Comparison of ENCODE assay signal across 14 cellular contexts in the genomic region with DNA sequence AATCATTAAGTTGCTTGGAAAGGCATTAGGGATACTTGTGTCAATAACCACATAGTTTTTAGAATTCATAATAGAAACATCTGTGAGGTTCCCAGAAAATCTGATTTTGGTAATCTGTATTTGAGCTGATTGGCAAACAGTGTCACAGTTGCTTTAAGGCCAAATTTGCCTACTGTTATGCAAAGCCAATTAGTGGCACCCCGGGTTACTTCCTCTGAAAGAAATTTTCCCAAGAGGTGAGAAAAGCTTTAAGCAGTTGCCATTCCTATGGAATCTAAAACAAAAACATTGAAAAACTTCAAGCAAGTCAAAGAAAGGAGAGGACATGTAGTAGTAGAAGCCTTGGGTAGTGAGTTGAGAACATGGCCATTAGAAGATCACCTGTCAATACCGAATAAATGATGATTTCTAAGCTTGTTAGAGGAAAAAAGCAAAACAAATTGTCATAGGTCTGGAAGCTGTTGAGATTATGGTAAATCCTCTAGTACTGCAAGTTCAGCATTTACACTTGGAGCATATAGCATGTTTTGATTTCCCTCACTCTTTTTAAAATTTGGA.
DNase-seq lines count a peak whose midpoint lies in the region; ATAC-seq and TF ChIP-seq lines count a peak whose summit lies in the region.
"Had no signal": no experiment of that assay in that cellular context is flagged by ENCODE, and none has a peak within 500 bp of the region (broad histone marks: within the 10 kb centered on the region; RNA-seq: fewer than 3 reads in every experiment).

No MANE protein-coding gene starts in this region.

- H2AFZ ChIP-seq in PC-9 (peak overlapping the region; percentile 67), smooth muscle cell (ENCODE audit: low read depth) (peak overlapping the region; percentile 44)

- H4K20me1 ChIP-seq in PC-9 (ENCODE audit: insufficient read depth) (no peaks in the 10 kb centered on the region), smooth muscle cell (ENCODE audit: low read depth) (no peaks in the 10 kb centered on the region)

- POLR2A ChIA-PET in PC-9 (lab: Charles Lee; ENCODE audit: unreplicated experiment), result no interaction called here

- H3K36me3 ChIP-seq in HUES48 (ENCODE audit: control insufficient read depth, insufficient read depth, low read length) (no peaks in the 10 kb centered on the region), PC-9 (ENCODE audit: low read depth) (no peaks in the 10 kb centered on the region), smooth muscle cell (ENCODE audit: low read depth) (no peaks in the 10 kb centered on the region)
- H3K36me3 ChIP-seq: BE2C had no signal

- H3K9ac ChIP-seq in HUES48 (ENCODE audit: low read depth, low read length) (no peak overlapping the region), smooth muscle cell (ENCODE audit: low read depth) (no peak overlapping the region)

- BruUV-seq in PC-9 (replicated peaks; lab: Mats Ljungman, UMichigan), result no TSS peak

- CTCF ChIA-PET in PC-9 (lab: Charles Lee), result no interaction called here

- H3K4me2 ChIP-seq in PC-9 (no peak overlapping the region), smooth muscle cell (no peak overlapping the region)

- intact Hi-C loops in PC-9 (cut with micrococcal nuclease; ENCODE audit: unreplicated experiment), result no loop called here

- no peaks in the 10 kb centered on the region for H3K27me3 ChIP-seq in HUES48 (ENCODE audit: control insufficient read depth, insufficient read depth, low read length)
- no peaks in the 10 kb centered on the region for H3K27me3 ChIP-seq in PC-9 (ENCODE audit: insufficient read depth, low read depth)
- no peaks in the 10 kb centered on the region for H3K27me3 ChIP-seq in smooth muscle cell (ENCODE audit: low read depth)
- H3K27me3 ChIP-seq: BE2C had no signal

- DNase-seq in PC-9 (no peak), iPS DF 4.7 (ENCODE audit: extremely low read depth, low spot score) (peak; percentile 25), smooth muscle cell (lab: John Stamatoyannopoulos, UW; ENCODE audit: unreplicated experiment) (no peak), SKM-1 (lab: John Stamatoyannopoulos, UW; ENCODE audit: unreplicated experiment) (no peak)
- DNase-seq: BE2C; CD4-positive, alpha-beta memory T cell; MV-4-11; NCI-H1436 treated with DMSO at 0.1 percent for 48 hours; NCI-H2081 treated with DMSO at 0.1 percent for 48 hours; NCI-H524; NK-92 treated with Interleukin-12 subunit alpha and Interleukin-12 subunit beta, amount 100 ng/mL, for 24 hours had no signal

- H3F3A ChIP-seq in PC-9 (ENCODE audit: insufficient read depth, low read depth) (no peaks in the 10 kb centered on the region), smooth muscle cell (ENCODE audit: low read depth) (no peaks in the 10 kb centered on the region)

- ATAC-seq in GM18909 (IDR thresholded peaks at IDR 0.05; ENCODE audit: poor library complexity, unreplicated experiment) (no peak), HG03457 (IDR thresholded peaks at IDR 0.05; ENCODE audit: unreplicated experiment) (no peak)

- peaks cover 21% of the 10 kb centered on the region for H3K4me1 ChIP-seq in HUES48 (ENCODE audit: control insufficient read depth, insufficient read depth, low read length)
- no peaks in the 10 kb centered on the region for H3K4me1 ChIP-seq in PC-9 (replicated peaks; ENCODE audit: insufficient read depth)
- H3K4me1 ChIP-seq in smooth muscle cell (ENCODE audit: low read depth), result no peaks in the 10 kb centered on the region
- H3K4me1 ChIP-seq: BE2C had no signal

- H3K9me2 ChIP-seq in PC-9 (ENCODE audit: insufficient read depth), result peaks cover 3% of the 10 kb centered on the region; the same call in 1 of the 2 replicates

- H3K27ac ChIP-seq in HUES48 (ENCODE audit: low read depth, low read length) (peak overlapping the region; percentile 95), PC-9 (no peak overlapping the region), smooth muscle cell (ENCODE audit: low read depth) (no peak overlapping the region)

- H3K79me2 ChIP-seq in PC-9 (ENCODE audit: low read depth) (no peaks in the 10 kb centered on the region), smooth muscle cell (ENCODE audit: low read depth) (no peaks in the 10 kb centered on the region)

- H3K4me3 ChIP-seq in HUES48 (ENCODE audit: low read depth, low read length), result peak overlapping the region; percentile 7; the same call in 1 of the 2 replicates
- H3K4me3 ChIP-seq in PC-9, result no peak overlapping the region
- no peak overlapping the region for H3K4me3 ChIP-seq in smooth muscle cell

- WGBS in smooth muscle cell (ENCODE audit: low lambda C conversion rate), result 26% methylated on average over 2 of the region's 2 CpGs

- H3K9me3 ChIP-seq in HUES48 (ENCODE audit: control insufficient read depth, insufficient read depth, low read length) (no peaks in the 10 kb centered on the region), PC-9 (ENCODE audit: insufficient read depth, low read depth) (no peaks in the 10 kb centered on the region), smooth muscle cell (replicated peaks; ENCODE audit: low read depth) (no peaks in the 10 kb centered on the region)
- H3K9me3 ChIP-seq: BE2C had no signal

- TF ChIP-seq CTCF in PC-9 (conservative IDR thresholded peaks at IDR 0.05) (no peak), smooth muscle cell (IDR thresholded peaks at IDR 0.05; ENCODE audit: borderline replicate concordance, insufficient read depth, poor library complexity, severe bottlenecking) (no peak)
